In the genomic region with DNA sequence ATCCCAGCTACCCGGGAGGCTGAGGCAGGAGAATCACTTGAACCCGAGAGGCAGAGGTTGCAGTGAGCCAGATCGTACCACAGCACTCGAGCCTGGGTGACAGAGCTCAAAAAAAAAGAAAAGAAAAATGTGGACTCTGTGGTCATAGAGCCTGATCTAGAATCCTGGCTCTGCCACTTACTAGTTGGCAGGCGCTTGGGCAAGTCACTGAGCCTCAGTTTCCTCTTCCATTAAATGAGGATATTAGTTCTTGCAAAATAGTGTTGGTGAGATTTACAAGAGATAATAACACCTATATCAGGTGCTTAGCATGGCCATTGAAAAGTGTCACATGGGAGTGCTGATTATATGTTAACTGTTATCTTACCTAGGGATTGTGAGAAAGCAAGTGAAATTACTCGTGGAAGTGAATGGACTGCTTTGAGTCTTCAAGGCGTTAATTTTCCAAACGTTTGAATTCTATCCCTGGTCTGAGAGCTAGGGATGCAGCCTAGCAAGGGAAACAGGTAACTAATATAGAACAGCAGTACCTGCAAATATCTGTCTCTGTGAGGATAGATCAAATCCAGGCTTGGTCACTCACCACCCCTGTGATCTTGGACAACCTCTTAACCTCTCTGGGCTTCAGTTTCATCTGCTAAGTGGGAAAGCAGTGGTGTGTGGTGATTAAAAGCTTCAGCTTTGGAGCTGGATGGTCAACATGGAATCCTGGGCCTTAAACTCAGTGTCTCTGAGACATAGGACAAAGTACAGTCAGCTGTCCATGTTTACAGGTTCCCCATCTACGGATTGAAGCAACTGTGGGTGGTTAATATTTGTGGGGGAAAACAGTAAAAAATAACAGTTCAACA, we compare ENCODE assay signal across 8 cellular contexts. TPM values are rescaled to one million over a fixed set of nuclear protein-coding genes. Genes with fewer than 3 reads are reported as not detected.
A peak's percentile ranks its signal among the peaks of the same experiment; 100 is the strongest.
DNase-seq lines count a peak whose midpoint lies in the region; ATAC-seq and TF ChIP-seq lines count a peak whose summit lies in the region.

No MANE protein-coding gene starts in this region.

- H3K27ac ChIP-seq in liver (ENCODE audit: low read depth in 1 of 2, low read length in 2 of 2) = peak overlapping the region in 1 of 2 donors; percentile 64
- no peak overlapping the region for H3K27ac ChIP-seq in thymus (ENCODE audit: low read depth)

- intact Hi-C loops in activated CD4-positive, alpha-beta T cell treated with anti-CD3 and anti-CD28 coated beads, Interleukin-2, amount 10 ng/mL, durations not matched to agents 24 days and 14 days (cut with micrococcal nuclease) = no loop called here

- ATAC-seq in activated naive CD4-positive, alpha-beta T cell treated with anti-CD3 and anti-CD28 coated beads, Interleukin-2, amount 50 U/mL, for 72 hours = no peak
- ATAC-seq in HG03280 (IDR thresholded peaks at IDR 0.05; ENCODE audit: unreplicated experiment) (no peak), omental fat pad (ENCODE audit: low FRiP score) (no peak)

- peaks cover 72% of the 10 kb centered on the region for H3K4me1 Mint-ChIP-seq in activated CD4-positive, alpha-beta T cell treated with anti-CD3 and anti-CD28 coated beads, Interleukin-2, amount 10 ng/mL, durations not matched to agents 24 days and 14 days

- H3K9ac ChIP-seq in liver (ENCODE audit: low read depth in 1 of 2, low read length in 2 of 2) = peak overlapping the region in 1 of 2 donors; percentile 67

- WGBS in liver = 69% methylated on average over 9 of the region's 9 CpGs
- 92% methylated on average over 9 of the region's 9 CpGs for WGBS in thymus

- H3K27me3 Mint-ChIP-seq in activated CD4-positive, alpha-beta T cell treated with anti-CD3 and anti-CD28 coated beads, Interleukin-2, amount 10 ng/mL, durations not matched to agents 24 days and 14 days = no peaks in the 10 kb centered on the region

- no peaks in the 10 kb centered on the region for H3K27me3 ChIP-seq in liver (ENCODE audit: control insufficient read depth in 4 of 4, insufficient read depth in 4 of 4, low read length in 3 of 4)
- no peaks in the 10 kb centered on the region for H3K27me3 ChIP-seq in thymus (ENCODE audit: control insufficient read depth, insufficient read depth)

- no peak for DNase-seq in activated CD4-positive, alpha-beta T cell treated with anti-CD3 and anti-CD28 coated beads, Interleukin-2, amount 10 ng/mL, durations not matched to agents 24 days and 14 days
- DNase-seq in activated CD4-positive, alpha-beta T cell treated with anti-CD3 and anti-CD28 coated beads for 48 hours = no peak
- DNase-seq in activated naive CD4-positive, alpha-beta T cell treated with anti-CD3 and anti-CD28 coated beads, Interleukin-2, amount 50 U/mL, for 72 hours (ENCODE audit: low spot score in 2 of 2) = no peak
- DNase-seq in NCI-H1092 treated with DMSO at 0.1 percent for 48 hours (lab: John Stamatoyannopoulos, UW) (no peak), omental fat pad (ENCODE audit: low spot score) (no peak)

- peaks cover 0 to 12% (median 5%) of the 10 kb centered on the region in 4 donors for H3K4me1 ChIP-seq in liver (ENCODE audit: control insufficient read depth in 4 of 4, insufficient read depth in 4 of 4, low read length in 3 of 4)
- H3K4me1 ChIP-seq in thymus (ENCODE audit: control insufficient read depth, insufficient read depth, low read length) = peaks cover 16% of the 10 kb centered on the region

- TF ChIP-seq CTCF in liver (IDR thresholded peaks at IDR 0.05; ENCODE audit: low read depth, low read length, missing input control) (no peak), omental fat pad (IDR thresholded peaks at IDR 0.05) (no peak)

- H3K4me3 Mint-ChIP-seq in activated CD4-positive, alpha-beta T cell treated with anti-CD3 and anti-CD28 coated beads, Interleukin-2, amount 10 ng/mL, durations not matched to agents 24 days and 14 days = peak overlapping the region; percentile 98

- H3K4me3 ChIP-seq in liver (ENCODE audit: low read depth in 1 of 3, low read length in 3 of 3) = peak overlapping the region; percentile 66 to 84 (median 78)
- H3K4me3 ChIP-seq in thymus (ENCODE audit: low read length) = peak overlapping the region; percentile 94

- H3K27ac Mint-ChIP-seq in activated CD4-positive, alpha-beta T cell treated with anti-CD3 and anti-CD28 coated beads, Interleukin-2, amount 10 ng/mL, durations not matched to agents 24 days and 14 days = peak overlapping the region; percentile 98
- H3K27ac Mint-ChIP-seq in activated naive CD4-positive, alpha-beta T cell treated with anti-CD3 and anti-CD28 coated beads, Interleukin-2, amount 50 U/mL, for 72 hours = peak overlapping the region; percentile 99

- H3K36me3 Mint-ChIP-seq in activated CD4-positive, alpha-beta T cell treated with anti-CD3 and anti-CD28 coated beads, Interleukin-2, amount 10 ng/mL, durations not matched to agents 24 days and 14 days (ENCODE audit: low read depth) = peaks cover 34% of the 10 kb centered on the region
- H3K36me3 Mint-ChIP-seq in activated naive CD4-positive, alpha-beta T cell treated with anti-CD3 and anti-CD28 coated beads, Interleukin-2, amount 50 U/mL, for 72 hours = peaks cover 40 to 47% of the 10 kb centered on the region in 2 donors

- TF ChIP-seq RAD21 in liver (IDR thresholded peaks at IDR 0.05) = no peak

- H3K36me3 ChIP-seq in liver (ENCODE audit: control insufficient read depth in 4 of 4, insufficient read depth in 3 of 4, low read depth in 1 of 4, low read length in 3 of 4) = no peaks in the 10 kb centered on the region
- H3K36me3 ChIP-seq in thymus (ENCODE audit: control insufficient read depth, insufficient read depth) = no peaks in the 10 kb centered on the region

- peaks cover 8% of the 10 kb centered on the region for H3K9me3 Mint-ChIP-seq in activated CD4-positive, alpha-beta T cell treated with anti-CD3 and anti-CD28 coated beads, Interleukin-2, amount 10 ng/mL, durations not matched to agents 24 days and 14 days
- H3K9me3 Mint-ChIP-seq in activated naive CD4-positive, alpha-beta T cell treated with anti-CD3 and anti-CD28 coated beads, Interleukin-2, amount 50 U/mL, for 72 hours = peaks cover 5 to 8% of the 10 kb centered on the region in 2 donors

- H3K9me3 ChIP-seq in liver (ENCODE audit: control insufficient read depth in 4 of 4, low read length in 3 of 4) (no peaks in the 10 kb centered on the region), thymus (ENCODE audit: control insufficient read depth) (no peaks in the 10 kb centered on the region)

TF ChIP-seq in liver, 16 proteins besides CTCF, POLR2A, EP300 and RAD21:
- TF ChIP-seq HNF4A (conservative IDR thresholded peaks at IDR 0.05) = peak; percentile 31 to 55
- TF ChIP-seq YY1 (IDR thresholded peaks at IDR 0.05) = peak; percentile 34
- TF ChIP-seq JUND (IDR thresholded peaks at IDR 0.05) = no peak
- TF ChIP-seq, protein P1, sequence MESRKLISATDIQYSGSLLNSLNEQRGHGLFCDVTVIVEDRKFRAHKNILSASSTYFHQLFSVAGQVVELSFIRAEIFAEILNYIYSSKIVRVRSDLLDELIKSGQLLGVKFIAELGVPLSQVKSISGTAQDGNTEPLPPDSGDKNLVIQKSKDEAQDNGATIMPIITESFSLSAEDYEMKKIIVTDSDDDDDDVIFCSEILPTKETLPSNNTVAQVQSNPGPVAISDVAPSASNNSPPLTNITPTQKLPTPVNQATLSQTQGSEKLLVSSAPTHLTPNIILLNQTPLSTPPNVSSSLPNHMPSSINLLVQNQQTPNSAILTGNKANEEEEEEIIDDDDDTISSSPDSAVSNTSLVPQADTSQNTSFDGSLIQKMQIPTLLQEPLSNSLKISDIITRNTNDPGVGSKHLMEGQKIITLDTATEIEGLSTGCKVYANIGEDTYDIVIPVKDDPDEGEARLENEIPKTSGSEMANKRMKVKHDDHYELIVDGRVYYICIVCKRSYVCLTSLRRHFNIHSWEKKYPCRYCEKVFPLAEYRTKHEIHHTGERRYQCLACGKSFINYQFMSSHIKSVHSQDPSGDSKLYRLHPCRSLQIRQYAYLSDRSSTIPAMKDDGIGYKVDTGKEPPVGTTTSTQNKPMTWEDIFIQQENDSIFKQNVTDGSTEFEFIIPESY (IDR thresholded peaks at IDR 0.05) = peak; percentile 16
- no peak for TF ChIP-seq FOXA1 (IDR thresholded peaks at IDR 0.05)

RNA-seq across cellular contexts. Expression of gene NSMCE1, which starts 1.0 kb away (rescaled TPM):
- total RNA-seq in activated CD4-positive, alpha-beta T cell treated with anti-CD3 and anti-CD28 coated beads, Interleukin-2, amount 10 ng/mL, durations not matched to agents 24 days and 14 days = 143 and 149 TPM in 2 replicates
- total RNA-seq in activated naive CD4-positive, alpha-beta T cell treated with anti-CD3 and anti-CD28 coated beads, Interleukin-2, amount 50 U/mL, for 72 hours = 100 to 1,000 TPM; 106 to 132 TPM
- total RNA-seq in liver (10 to 100 TPM; 16.5 to 16.6 TPM), omental fat pad (10 to 100 TPM; 30.3 to 53.0 (median 43.9) TPM)
- polyA plus RNA-seq in liver (10 to 100 TPM; 26.9 to 39.0 TPM), thymus (69.5 TPM)

RNA-seq across cellular contexts. Expression of gene IL4R, which starts 44.2 kb away (rescaled TPM):
- 345 and 375 TPM in 2 replicates for total RNA-seq in activated CD4-positive, alpha-beta T cell treated with anti-CD3 and anti-CD28 coated beads, Interleukin-2, amount 10 ng/mL, durations not matched to agents 24 days and 14 days
- 100 to 1,000 TPM; 166 to 218 TPM for total RNA-seq in activated naive CD4-positive, alpha-beta T cell treated with anti-CD3 and anti-CD28 coated beads, Interleukin-2, amount 50 U/mL, for 72 hours
- total RNA-seq in liver = 10 to 100 TPM; 18.0 to 61.9 TPM
- 10 to 100 TPM; 15.5 to 41.8 TPM for polyA plus RNA-seq in liver
- 36.8 TPM for polyA plus RNA-seq in thymus
- total RNA-seq in omental fat pad = 100 to 1,000 TPM in 1 of 4 donors, 10 to 100 TPM in 3; 36.9 to 162 (median 47.3) TPM
